ENCODE assay signal across 17 cellular contexts in the genomic region with DNA sequence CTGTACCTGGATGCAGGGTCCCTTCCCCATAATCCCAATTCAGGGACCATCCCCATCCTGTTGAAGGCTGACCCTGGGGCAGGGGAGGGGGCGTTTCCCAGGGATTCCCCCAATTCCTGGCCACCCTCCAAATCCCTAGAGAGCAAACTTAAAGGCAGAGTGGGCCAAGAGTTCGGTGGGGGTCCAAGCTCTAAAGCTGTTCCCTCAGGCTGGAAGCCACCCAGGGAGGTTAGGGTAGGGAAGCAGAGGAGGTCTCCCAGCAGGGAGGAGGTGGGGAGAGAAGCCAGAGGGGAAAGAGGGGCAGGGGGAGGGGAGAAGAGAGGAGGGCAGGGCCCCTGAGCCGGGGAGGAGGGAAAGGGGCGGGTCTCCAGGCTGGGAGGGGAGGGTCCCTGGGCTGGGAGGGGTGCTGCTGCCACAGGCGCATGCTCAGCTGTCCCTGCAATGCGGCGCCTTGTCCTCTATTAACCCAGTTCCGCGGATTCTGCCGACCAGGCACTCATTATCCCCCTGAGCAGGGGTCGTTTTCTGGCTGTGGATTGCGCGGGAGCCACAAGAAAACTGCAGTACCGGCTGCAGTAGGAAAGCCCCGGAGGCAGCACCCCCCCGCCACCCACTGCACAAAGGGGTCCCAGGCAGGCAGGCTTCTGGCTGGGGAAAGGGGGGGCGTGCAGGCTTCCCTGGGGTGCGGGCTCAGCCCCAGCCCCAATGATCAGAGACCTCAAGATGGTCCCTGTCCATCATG. TPM values are rescaled to one million over a fixed set of nuclear protein-coding genes. Genes with fewer than 3 reads are reported as not detected.
DNase-seq lines count a peak whose midpoint lies in the region; TF ChIP-seq lines count a peak whose summit lies in the region.
"Had no signal": no experiment of that assay in that cellular context is flagged by ENCODE, and none has a peak within 500 bp of the region (broad histone marks: within the 10 kb centered on the region; RNA-seq: fewer than 3 reads in every experiment).

No MANE protein-coding gene starts in this region.

- H3K4me3 ChIP-seq in iPS-18a (ENCODE audit: low read length) (peak overlapping the region; percentile 31), skeletal muscle tissue (ENCODE audit: low read length in 3 of 3) (no peak overlapping the region), PC-9 (no peak overlapping the region)
- H3K4me3 ChIP-seq: upper lobe of left lung had no signal

- peak overlapping the region in 2 of 5 experiments; percentile 34 to 57 for H3K4me3 Mint-ChIP-seq in brain
- H3K4me3 Mint-ChIP-seq in activated naive CD8-positive, alpha-beta T cell treated with anti-CD3 and anti-CD28 coated beads for 36 hours, result no peak overlapping the region
- H3K4me3 Mint-ChIP-seq: activated CD8-positive, alpha-beta memory T cell treated with anti-CD3 and anti-CD28 coated beads, Interleukin-2, amount 10 ng/mL, durations not matched to agents 7 days and 5 days; T-helper 17 cell had no signal

- H3K27ac ChIP-seq in iPS-18a (ENCODE audit: low read length), result no peak overlapping the region
- H3K27ac ChIP-seq in skeletal muscle tissue (ENCODE audit: low read depth, low read length), result no peak overlapping the region
- H3K27ac ChIP-seq in PC-9, result no peak overlapping the region
- H3K27ac ChIP-seq: epithelial cell of prostate, upper lobe of left lung had no signal

- H3K27me3 ChIP-seq in iPS-18a (ENCODE audit: control insufficient read depth, insufficient read depth, low read length) (peaks cover 24% of the 10 kb centered on the region), skeletal muscle tissue (ENCODE audit: control insufficient read depth in 3 of 3, insufficient read depth in 3 of 3, low read length in 3 of 3) (no peaks in the 10 kb centered on the region), PC-9 (ENCODE audit: insufficient read depth, low read depth) (peaks cover 10% of the 10 kb centered on the region)
- H3K27me3 ChIP-seq: upper lobe of left lung had no signal

- POLR2A ChIA-PET in PC-9 (lab: Charles Lee; ENCODE audit: unreplicated experiment), result no interaction called here

- H3K36me3 ChIP-seq in iPS-18a (ENCODE audit: control insufficient read depth, low read depth, low read length) (no peaks in the 10 kb centered on the region), skeletal muscle tissue (ENCODE audit: control insufficient read depth in 3 of 3, insufficient read depth in 3 of 3, low read length in 3 of 3) (no peaks in the 10 kb centered on the region), PC-9 (ENCODE audit: low read depth) (no peaks in the 10 kb centered on the region)
- H3K36me3 ChIP-seq: upper lobe of left lung had no signal

- H3F3A ChIP-seq in PC-9 (ENCODE audit: insufficient read depth, low read depth), result no peaks in the 10 kb centered on the region

- H3K9ac ChIP-seq in iPS-18a (ENCODE audit: low read length), result no peak overlapping the region
- peak overlapping the region in 2 of 3 donors; percentile 14 to 54 for H3K9ac ChIP-seq in skeletal muscle tissue (ENCODE audit: low read depth in 1 of 3, low read length in 3 of 3)

- CTCF ChIA-PET in PC-9 (lab: Charles Lee), result no interaction called here

- H2AFZ ChIP-seq in PC-9, result no peak overlapping the region

- no peaks in the 10 kb centered on the region for H3K9me3 ChIP-seq in iPS-18a (ENCODE audit: control insufficient read depth, low read depth, low read length)
- no peaks in the 10 kb centered on the region for H3K9me3 ChIP-seq in skeletal muscle tissue (ENCODE audit: control insufficient read depth in 3 of 3, low read length in 3 of 3)
- no peaks in the 10 kb centered on the region for H3K9me3 ChIP-seq in PC-9 (ENCODE audit: insufficient read depth, low read depth)
- H3K9me3 ChIP-seq: upper lobe of left lung had no signal

- H4K20me1 ChIP-seq in PC-9 (ENCODE audit: insufficient read depth), result no peaks in the 10 kb centered on the region

- H3K4me1 Mint-ChIP-seq in brain, result peaks cover 26% of the 10 kb centered on the region
- peaks cover 6% of the 10 kb centered on the region for H3K4me1 Mint-ChIP-seq in activated naive CD8-positive, alpha-beta T cell treated with anti-CD3 and anti-CD28 coated beads for 36 hours
- H3K4me1 Mint-ChIP-seq: T-helper 17 cell had no signal

- TF ChIP-seq CTCF in brain (conservative IDR thresholded peaks at IDR 0.05) (no peak), PC-9 (conservative IDR thresholded peaks at IDR 0.05) (no peak)

- H3K4me2 ChIP-seq in PC-9, result no peak overlapping the region

- intact Hi-C loops in PC-9 (cut with micrococcal nuclease; ENCODE audit: unreplicated experiment), result no loop called here

- H3K4me1 ChIP-seq in iPS-18a (ENCODE audit: control insufficient read depth, low read depth, low read length) (no peaks in the 10 kb centered on the region), skeletal muscle tissue (ENCODE audit: control insufficient read depth in 3 of 3, insufficient read depth in 3 of 3, low read length in 3 of 3) (peaks cover 30 to 88% (median 70%) of the 10 kb centered on the region in 3 donors), PC-9 (replicated peaks; ENCODE audit: insufficient read depth) (no peaks in the 10 kb centered on the region)
- H3K4me1 ChIP-seq: upper lobe of left lung had no signal

- no peaks in the 10 kb centered on the region for H3K27me3 Mint-ChIP-seq in brain
- H3K27me3 Mint-ChIP-seq in activated naive CD8-positive, alpha-beta T cell treated with anti-CD3 and anti-CD28 coated beads for 36 hours, result no peaks in the 10 kb centered on the region
- H3K27me3 Mint-ChIP-seq: activated CD8-positive, alpha-beta memory T cell treated with anti-CD3 and anti-CD28 coated beads, Interleukin-2, amount 10 ng/mL, durations not matched to agents 7 days and 5 days had no signal

- H3K9me2 ChIP-seq in PC-9 (ENCODE audit: insufficient read depth), result no peaks in the 10 kb centered on the region

- H3K27ac Mint-ChIP-seq in brain, result peak overlapping the region in 3 of 5 experiments; percentile 52 to 90 (median 56)
- no peak overlapping the region for H3K27ac Mint-ChIP-seq in activated naive CD8-positive, alpha-beta T cell treated with anti-CD3 and anti-CD28 coated beads for 36 hours
- H3K27ac Mint-ChIP-seq: activated CD8-positive, alpha-beta memory T cell treated with anti-CD3 and anti-CD28 coated beads, Interleukin-2, amount 10 ng/mL, durations not matched to agents 7 days and 5 days; T-helper 17 cell had no signal

- H3K9me3 Mint-ChIP-seq in brain, result no peaks in the 10 kb centered on the region
- H3K9me3 Mint-ChIP-seq in activated naive CD8-positive, alpha-beta T cell treated with anti-CD3 and anti-CD28 coated beads for 36 hours, result no peaks in the 10 kb centered on the region

- BruUV-seq in PC-9 (replicated peaks; lab: Mats Ljungman, UMichigan), result no TSS peak

- no peaks in the 10 kb centered on the region for H3K79me2 ChIP-seq in PC-9 (ENCODE audit: low read depth)

- DNase-seq in NCI-H1417 (lab: John Stamatoyannopoulos, UW) (peak in 2 of 3 experiments; percentile 44 to 69), NCI-H1417 treated with DMSO at 0.1 percent for 48 hours (lab: John Stamatoyannopoulos, UW) (no peak), PC-9 (no peak)
- no peak for DNase-seq in activated naive CD8-positive, alpha-beta T cell treated with anti-CD3 and anti-CD28 coated beads for 36 hours
- no peak for DNase-seq in stimulated activated naive CD4-positive, alpha-beta T cell treated with Interleukin-2 at 50 U/mL for 16 hours (lab: John Stamatoyannopoulos, UW)
- DNase-seq: 8988T; activated CD8-positive, alpha-beta memory T cell treated with anti-CD3 and anti-CD28 coated beads, Interleukin-2, amount 10 ng/mL, durations not matched to agents 7 days and 5 days; amniotic stem cell; DMS53; Karpas-422 had no signal

- no peaks in the 10 kb centered on the region for H3K36me3 Mint-ChIP-seq in brain
- H3K36me3 Mint-ChIP-seq in activated naive CD8-positive, alpha-beta T cell treated with anti-CD3 and anti-CD28 coated beads for 36 hours, result no peaks in the 10 kb centered on the region
- H3K36me3 Mint-ChIP-seq: activated CD8-positive, alpha-beta memory T cell treated with anti-CD3 and anti-CD28 coated beads, Interleukin-2, amount 10 ng/mL, durations not matched to agents 7 days and 5 days had no signal

RNA-seq across cellular contexts. Expression of a gene that starts 49.4 kb away (rescaled TPM):
- polyA plus RNA-seq in brain (ENCODE audit: insufficient read depth, low read depth, low replicate concordance), result 88.4 TPM
- total RNA-seq in skeletal muscle tissue (4.7 TPM), PC-9 (2021) (0.13 and 0.15 TPM in 2 replicates)
- total RNA-seq in activated naive CD8-positive, alpha-beta T cell treated with anti-CD3 and anti-CD28 coated beads for 36 hours, result under 1 TPM; 0.62 to 0.97 TPM
- total RNA-seq: osteocyte had no signal

Comparison
In these comparisons a context has a peak if more than half of its experiments do, and no peak if none do; other contexts are left out.
1. DNase-seq: peak in NCI-H1417 (2 of 3); none in NCI-H1417 treated with DMSO at 0.1 percent for 48 hours (single experiment), activated naive CD8-positive, alpha-beta T cell treated with anti-CD3 and anti-CD28 coated beads for 36 hours (single experiment), PC-9 (0 of 2) and stimulated activated naive CD4-positive, alpha-beta T cell treated with Interleukin-2 at 50 U/mL for 16 hours (single experiment).